Comparison of ENCODE assay signal across 2 cellular contexts in the genomic region with DNA sequence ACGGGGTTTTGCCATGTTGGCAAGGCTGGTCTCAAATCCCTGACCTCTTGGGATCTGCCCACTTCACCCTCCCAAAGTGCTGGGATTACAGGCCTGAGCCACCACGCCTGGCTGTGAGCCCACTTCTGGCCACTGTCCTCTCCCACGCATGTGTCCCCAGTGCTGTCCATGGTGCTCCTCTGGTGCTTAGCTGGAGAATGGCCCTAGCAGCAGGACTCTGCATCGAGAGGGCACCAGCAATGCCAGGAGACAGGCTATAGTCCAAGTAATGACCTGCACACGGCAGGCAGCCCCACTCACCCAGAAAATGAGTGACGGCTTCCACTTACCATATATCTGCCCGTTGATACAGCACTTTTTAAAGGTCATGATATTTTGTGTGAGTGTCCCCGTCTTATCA.
TF ChIP-seq lines count a peak whose summit lies in the region.

No MANE protein-coding gene starts in this region.

TF ChIP-seq in HEK293, 187 proteins besides CTCF, POLR2A, EP300 and RAD21 (continued from another document):
- TF ChIP-seq, protein P1, sequence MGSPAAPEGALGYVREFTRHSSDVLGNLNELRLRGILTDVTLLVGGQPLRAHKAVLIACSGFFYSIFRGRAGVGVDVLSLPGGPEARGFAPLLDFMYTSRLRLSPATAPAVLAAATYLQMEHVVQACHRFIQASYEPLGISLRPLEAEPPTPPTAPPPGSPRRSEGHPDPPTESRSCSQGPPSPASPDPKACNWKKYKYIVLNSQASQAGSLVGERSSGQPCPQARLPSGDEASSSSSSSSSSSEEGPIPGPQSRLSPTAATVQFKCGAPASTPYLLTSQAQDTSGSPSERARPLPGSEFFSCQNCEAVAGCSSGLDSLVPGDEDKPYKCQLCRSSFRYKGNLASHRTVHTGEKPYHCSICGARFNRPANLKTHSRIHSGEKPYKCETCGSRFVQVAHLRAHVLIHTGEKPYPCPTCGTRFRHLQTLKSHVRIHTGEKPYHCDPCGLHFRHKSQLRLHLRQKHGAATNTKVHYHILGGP (tag by site-specific recombination; IDR thresholded peaks at IDR 0.05) = no peak
- TF ChIP-seq ZNF558 (tag by site-specific recombination; IDR thresholded peaks at IDR 0.05) = no peak
- TF ChIP-seq, protein P2, sequence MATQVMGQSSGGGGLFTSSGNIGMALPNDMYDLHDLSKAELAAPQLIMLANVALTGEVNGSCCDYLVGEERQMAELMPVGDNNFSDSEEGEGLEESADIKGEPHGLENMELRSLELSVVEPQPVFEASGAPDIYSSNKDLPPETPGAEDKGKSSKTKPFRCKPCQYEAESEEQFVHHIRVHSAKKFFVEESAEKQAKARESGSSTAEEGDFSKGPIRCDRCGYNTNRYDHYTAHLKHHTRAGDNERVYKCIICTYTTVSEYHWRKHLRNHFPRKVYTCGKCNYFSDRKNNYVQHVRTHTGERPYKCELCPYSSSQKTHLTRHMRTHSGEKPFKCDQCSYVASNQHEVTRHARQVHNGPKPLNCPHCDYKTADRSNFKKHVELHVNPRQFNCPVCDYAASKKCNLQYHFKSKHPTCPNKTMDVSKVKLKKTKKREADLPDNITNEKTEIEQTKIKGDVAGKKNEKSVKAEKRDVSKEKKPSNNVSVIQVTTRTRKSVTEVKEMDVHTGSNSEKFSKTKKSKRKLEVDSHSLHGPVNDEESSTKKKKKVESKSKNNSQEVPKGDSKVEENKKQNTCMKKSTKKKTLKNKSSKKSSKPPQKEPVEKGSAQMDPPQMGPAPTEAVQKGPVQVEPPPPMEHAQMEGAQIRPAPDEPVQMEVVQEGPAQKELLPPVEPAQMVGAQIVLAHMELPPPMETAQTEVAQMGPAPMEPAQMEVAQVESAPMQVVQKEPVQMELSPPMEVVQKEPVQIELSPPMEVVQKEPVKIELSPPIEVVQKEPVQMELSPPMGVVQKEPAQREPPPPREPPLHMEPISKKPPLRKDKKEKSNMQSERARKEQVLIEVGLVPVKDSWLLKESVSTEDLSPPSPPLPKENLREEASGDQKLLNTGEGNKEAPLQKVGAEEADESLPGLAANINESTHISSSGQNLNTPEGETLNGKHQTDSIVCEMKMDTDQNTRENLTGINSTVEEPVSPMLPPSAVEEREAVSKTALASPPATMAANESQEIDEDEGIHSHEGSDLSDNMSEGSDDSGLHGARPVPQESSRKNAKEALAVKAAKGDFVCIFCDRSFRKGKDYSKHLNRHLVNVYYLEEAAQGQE (tag by site-specific recombination; IDR thresholded peaks at IDR 0.05) = peak; percentile 86

TF ChIP-seq in K562, 482 proteins besides CTCF, POLR2A, EP300 and RAD21 (continued from another document):
- TF ChIP-seq, protein P3, sequence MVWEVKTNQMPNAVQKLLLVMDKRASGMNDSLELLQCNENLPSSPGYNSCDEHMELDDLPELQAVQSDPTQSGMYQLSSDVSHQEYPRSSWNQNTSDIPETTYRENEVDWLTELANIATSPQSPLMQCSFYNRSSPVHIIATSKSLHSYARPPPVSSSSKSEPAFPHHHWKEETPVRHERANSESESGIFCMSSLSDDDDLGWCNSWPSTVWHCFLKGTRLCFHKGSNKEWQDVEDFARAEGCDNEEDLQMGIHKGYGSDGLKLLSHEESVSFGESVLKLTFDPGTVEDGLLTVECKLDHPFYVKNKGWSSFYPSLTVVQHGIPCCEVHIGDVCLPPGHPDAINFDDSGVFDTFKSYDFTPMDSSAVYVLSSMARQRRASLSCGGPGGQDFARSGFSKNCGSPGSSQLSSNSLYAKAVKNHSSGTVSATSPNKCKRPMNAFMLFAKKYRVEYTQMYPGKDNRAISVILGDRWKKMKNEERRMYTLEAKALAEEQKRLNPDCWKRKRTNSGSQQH (CRISPR knock-in tag; IDR thresholded peaks at IDR 0.05) = no peak
- TF ChIP-seq NR3C1 (CRISPR knock-in tag; IDR thresholded peaks at IDR 0.05) = no peak
- peak in 1 of 2 experiments; percentile 15; a peak in 1 of 4 replicates for TF ChIP-seq NRF1 (conservative IDR thresholded peaks at IDR 0.05 in 1 of 2, IDR thresholded peaks at IDR 0.05 in 1 of 2)
- peak; percentile 90 for TF ChIP-seq EHMT2 (IDR thresholded peaks at IDR 0.05)
- TF ChIP-seq, protein P4, sequence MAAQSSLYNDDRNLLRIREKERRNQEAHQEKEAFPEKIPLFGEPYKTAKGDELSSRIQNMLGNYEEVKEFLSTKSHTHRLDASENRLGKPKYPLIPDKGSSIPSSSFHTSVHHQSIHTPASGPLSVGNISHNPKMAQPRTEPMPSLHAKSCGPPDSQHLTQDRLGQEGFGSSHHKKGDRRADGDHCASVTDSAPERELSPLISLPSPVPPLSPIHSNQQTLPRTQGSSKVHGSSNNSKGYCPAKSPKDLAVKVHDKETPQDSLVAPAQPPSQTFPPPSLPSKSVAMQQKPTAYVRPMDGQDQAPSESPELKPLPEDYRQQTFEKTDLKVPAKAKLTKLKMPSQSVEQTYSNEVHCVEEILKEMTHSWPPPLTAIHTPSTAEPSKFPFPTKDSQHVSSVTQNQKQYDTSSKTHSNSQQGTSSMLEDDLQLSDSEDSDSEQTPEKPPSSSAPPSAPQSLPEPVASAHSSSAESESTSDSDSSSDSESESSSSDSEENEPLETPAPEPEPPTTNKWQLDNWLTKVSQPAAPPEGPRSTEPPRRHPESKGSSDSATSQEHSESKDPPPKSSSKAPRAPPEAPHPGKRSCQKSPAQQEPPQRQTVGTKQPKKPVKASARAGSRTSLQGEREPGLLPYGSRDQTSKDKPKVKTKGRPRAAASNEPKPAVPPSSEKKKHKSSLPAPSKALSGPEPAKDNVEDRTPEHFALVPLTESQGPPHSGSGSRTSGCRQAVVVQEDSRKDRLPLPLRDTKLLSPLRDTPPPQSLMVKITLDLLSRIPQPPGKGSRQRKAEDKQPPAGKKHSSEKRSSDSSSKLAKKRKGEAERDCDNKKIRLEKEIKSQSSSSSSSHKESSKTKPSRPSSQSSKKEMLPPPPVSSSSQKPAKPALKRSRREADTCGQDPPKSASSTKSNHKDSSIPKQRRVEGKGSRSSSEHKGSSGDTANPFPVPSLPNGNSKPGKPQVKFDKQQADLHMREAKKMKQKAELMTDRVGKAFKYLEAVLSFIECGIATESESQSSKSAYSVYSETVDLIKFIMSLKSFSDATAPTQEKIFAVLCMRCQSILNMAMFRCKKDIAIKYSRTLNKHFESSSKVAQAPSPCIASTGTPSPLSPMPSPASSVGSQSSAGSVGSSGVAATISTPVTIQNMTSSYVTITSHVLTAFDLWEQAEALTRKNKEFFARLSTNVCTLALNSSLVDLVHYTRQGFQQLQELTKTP (IDR thresholded peaks at IDR 0.05; ENCODE audit: low read depth in 1 of 2, partially characterized antibody in 2 of 2) = peak in 1 of 2 experiments; percentile 56
- TF ChIP-seq, protein P5, sequence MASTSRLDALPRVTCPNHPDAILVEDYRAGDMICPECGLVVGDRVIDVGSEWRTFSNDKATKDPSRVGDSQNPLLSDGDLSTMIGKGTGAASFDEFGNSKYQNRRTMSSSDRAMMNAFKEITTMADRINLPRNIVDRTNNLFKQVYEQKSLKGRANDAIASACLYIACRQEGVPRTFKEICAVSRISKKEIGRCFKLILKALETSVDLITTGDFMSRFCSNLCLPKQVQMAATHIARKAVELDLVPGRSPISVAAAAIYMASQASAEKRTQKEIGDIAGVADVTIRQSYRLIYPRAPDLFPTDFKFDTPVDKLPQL (IDR thresholded peaks at IDR 0.05; ENCODE audit: extremely low read depth, insufficient read length) = no peak
- no peak for TF ChIP-seq HDAC2 (IDR thresholded peaks at IDR 0.05)
- TF ChIP-seq ZNF764 (CRISPR knock-in tag; IDR thresholded peaks at IDR 0.05; ENCODE audit: low read depth) = no peak
- no peak for TF ChIP-seq ZNF140 (CRISPR knock-in tag; IDR thresholded peaks at IDR 0.05)
- no peak for TF ChIP-seq ZC3H11A (IDR thresholded peaks at IDR 0.05; ENCODE audit: low read depth, low read length)
- TF ChIP-seq ZNF121 (CRISPR knock-in tag; conservative IDR thresholded peaks at IDR 0.05) = peak; percentile 54; the same call in 1 of the 2 replicates
- TF ChIP-seq NFIC (IDR thresholded peaks at IDR 0.05) = peak; percentile 76
- TF ChIP-seq, protein P6, sequence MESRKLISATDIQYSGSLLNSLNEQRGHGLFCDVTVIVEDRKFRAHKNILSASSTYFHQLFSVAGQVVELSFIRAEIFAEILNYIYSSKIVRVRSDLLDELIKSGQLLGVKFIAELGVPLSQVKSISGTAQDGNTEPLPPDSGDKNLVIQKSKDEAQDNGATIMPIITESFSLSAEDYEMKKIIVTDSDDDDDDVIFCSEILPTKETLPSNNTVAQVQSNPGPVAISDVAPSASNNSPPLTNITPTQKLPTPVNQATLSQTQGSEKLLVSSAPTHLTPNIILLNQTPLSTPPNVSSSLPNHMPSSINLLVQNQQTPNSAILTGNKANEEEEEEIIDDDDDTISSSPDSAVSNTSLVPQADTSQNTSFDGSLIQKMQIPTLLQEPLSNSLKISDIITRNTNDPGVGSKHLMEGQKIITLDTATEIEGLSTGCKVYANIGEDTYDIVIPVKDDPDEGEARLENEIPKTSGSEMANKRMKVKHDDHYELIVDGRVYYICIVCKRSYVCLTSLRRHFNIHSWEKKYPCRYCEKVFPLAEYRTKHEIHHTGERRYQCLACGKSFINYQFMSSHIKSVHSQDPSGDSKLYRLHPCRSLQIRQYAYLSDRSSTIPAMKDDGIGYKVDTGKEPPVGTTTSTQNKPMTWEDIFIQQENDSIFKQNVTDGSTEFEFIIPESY (CRISPR knock-in tag; IDR thresholded peaks at IDR 0.05) = no peak
- TF ChIP-seq, protein P7, sequence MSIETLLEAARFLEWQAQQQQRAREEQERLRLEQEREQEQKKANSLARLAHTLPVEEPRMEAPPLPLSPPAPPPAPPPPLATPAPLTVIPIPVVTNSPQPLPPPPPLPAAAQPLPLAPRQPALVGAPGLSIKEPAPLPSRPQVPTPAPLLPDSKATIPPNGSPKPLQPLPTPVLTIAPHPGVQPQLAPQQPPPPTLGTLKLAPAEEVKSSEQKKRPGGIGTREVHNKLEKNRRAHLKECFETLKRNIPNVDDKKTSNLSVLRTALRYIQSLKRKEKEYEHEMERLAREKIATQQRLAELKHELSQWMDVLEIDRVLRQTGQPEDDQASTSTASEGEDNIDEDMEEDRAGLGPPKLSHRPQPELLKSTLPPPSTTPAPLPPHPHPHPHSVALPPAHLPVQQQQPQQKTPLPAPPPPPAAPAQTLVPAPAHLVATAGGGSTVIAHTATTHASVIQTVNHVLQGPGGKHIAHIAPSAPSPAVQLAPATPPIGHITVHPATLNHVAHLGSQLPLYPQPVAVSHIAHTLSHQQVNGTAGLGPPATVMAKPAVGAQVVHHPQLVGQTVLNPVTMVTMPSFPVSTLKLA (conservative IDR thresholded peaks at IDR 0.05) = 0 out of 4 replicates have a peak, but pooled peaks of 1 of the 2 experiments have one; percentile 25
- TF ChIP-seq SRF (CRISPR knock-in tag; IDR thresholded peaks at IDR 0.05) = 0 out of 4 replicates have a peak, but pooled peaks of 1 of the 2 experiments have one; percentile 15
- no peak for TF ChIP-seq HOXB6 (CRISPR knock-in tag; IDR thresholded peaks at IDR 0.05; ENCODE audit: borderline replicate concordance)
- TF ChIP-seq, protein P2 (CRISPR knock-in tag; IDR thresholded peaks at IDR 0.05; ENCODE audit: low read depth) = peak; percentile 93
- TF ChIP-seq, protein P8, sequence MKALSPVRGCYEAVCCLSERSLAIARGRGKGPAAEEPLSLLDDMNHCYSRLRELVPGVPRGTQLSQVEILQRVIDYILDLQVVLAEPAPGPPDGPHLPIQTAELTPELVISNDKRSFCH (CRISPR knock-in tag; IDR thresholded peaks at IDR 0.05) = no peak
- TF ChIP-seq, protein P8 (tag; IDR thresholded peaks at IDR 0.05) = peak; percentile 84
- TF ChIP-seq ZNF830 (CRISPR knock-in tag; IDR thresholded peaks at IDR 0.05) = no peak
- TF ChIP-seq, protein P9, sequence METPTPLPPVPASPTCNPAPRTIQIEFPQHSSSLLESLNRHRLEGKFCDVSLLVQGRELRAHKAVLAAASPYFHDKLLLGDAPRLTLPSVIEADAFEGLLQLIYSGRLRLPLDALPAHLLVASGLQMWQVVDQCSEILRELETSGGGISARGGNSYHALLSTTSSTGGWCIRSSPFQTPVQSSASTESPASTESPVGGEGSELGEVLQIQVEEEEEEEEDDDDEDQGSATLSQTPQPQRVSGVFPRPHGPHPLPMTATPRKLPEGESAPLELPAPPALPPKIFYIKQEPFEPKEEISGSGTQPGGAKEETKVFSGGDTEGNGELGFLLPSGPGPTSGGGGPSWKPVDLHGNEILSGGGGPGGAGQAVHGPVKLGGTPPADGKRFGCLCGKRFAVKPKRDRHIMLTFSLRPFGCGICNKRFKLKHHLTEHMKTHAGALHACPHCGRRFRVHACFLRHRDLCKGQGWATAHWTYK (CRISPR knock-in tag; IDR thresholded peaks at IDR 0.05) = peak; percentile 76; the same call in 1 of the 2 replicates
- TF ChIP-seq EGR1 (conservative IDR thresholded peaks at IDR 0.05) = peak; percentile 53
- no peak for TF ChIP-seq ZNF584 (CRISPR knock-in tag; IDR thresholded peaks at IDR 0.05; ENCODE audit: low read depth)
- TF ChIP-seq ZBTB7A (IDR thresholded peaks at IDR 0.05; ENCODE audit: borderline replicate concordance, control insufficient read depth, low read depth, low read length) = no peak
- TF ChIP-seq MEF2D (tag; conservative IDR thresholded peaks at IDR 0.05; ENCODE audit: low read depth) = no peak
